23 cellular contexts compared by ENCODE assay signal in genomic region chr18:31104444-31104843, GRCh38. TPM values are rescaled to one million over a fixed set of nuclear protein-coding genes. Genes with fewer than 3 reads are reported as not detected.
DNase-seq lines count a peak whose midpoint lies in the region; ATAC-seq, FAIRE-seq and TF ChIP-seq lines count a peak whose summit lies in the region.
"Had no signal": no experiment of that assay in that cellular context is flagged by ENCODE, and none has a peak within 500 bp of the region (broad histone marks: within the 10 kb centered on the region; RNA-seq: fewer than 3 reads in every experiment).

No MANE protein-coding gene starts in this region.

- H3K9me3 ChIP-seq in HCT116 (ENCODE audit: control insufficient read depth in 1 of 2, insufficient read depth in 1 of 2, low read depth in 1 of 2, low read length in 2 of 2): no peaks in the 10 kb centered on the region
- no peaks in the 10 kb centered on the region for H3K9me3 ChIP-seq in K562 (replicated peaks; ENCODE audit: control insufficient read depth, insufficient read depth, low read depth, low read length)
- H3K9me3 ChIP-seq in neural cell (ENCODE audit: low read length): no peaks in the 10 kb centered on the region
- H3K9me3 ChIP-seq in mesenchymal stem cell (ENCODE audit: control insufficient read depth, low read length): no peaks in the 10 kb centered on the region
- H3K9me3 ChIP-seq: BE2C, HAP-1 had no signal

- in situ Hi-C loops in K562 (cut with MboI): no loop called here

- H3K9me2 ChIP-seq in HCT116 (ENCODE audit: insufficient read depth) (no peaks in the 10 kb centered on the region), neural cell (ENCODE audit: insufficient read depth, low read length) (no peaks in the 10 kb centered on the region)

- TF ChIP-seq EP300 in K562 (IDR thresholded peaks at IDR 0.05; ENCODE audit: low read length) (no peak), neural cell (conservative IDR thresholded peaks at IDR 0.05; ENCODE audit: poor library complexity, severe bottlenecking) (peak; percentile 97)

- BruUV-seq in HCT116 (replicated peaks; lab: Mats Ljungman, UMichigan): no TSS peak
- no TSS peak for BruUV-seq in K562 (replicated peaks; lab: Mats Ljungman, UMichigan)

- no peak for TF ChIP-seq CTCF in HCT116 (IDR thresholded peaks at IDR 0.05 in 2 of 3, conservative IDR thresholded peaks at IDR 0.05 in 1 of 3; ENCODE audit: borderline replicate concordance in 1 of 3, insufficient read depth in 1 of 3, low read depth in 2 of 3, low read length in 2 of 3)
- no peak for TF ChIP-seq CTCF in K562 (IDR thresholded peaks at IDR 0.05 in 2 of 3, conservative IDR thresholded peaks at IDR 0.05 in 1 of 3; ENCODE audit: insufficient read depth in 2 of 3, low read depth in 1 of 3, low read length in 3 of 3)
- no peak for TF ChIP-seq CTCF in foreskin keratinocyte (conservative IDR thresholded peaks at IDR 0.05)
- no peak for TF ChIP-seq CTCF in neural cell (IDR thresholded peaks at IDR 0.05; ENCODE audit: poor library complexity, severe bottlenecking)

- no peak for TF ChIP-seq POLR2A in HCT116 (IDR thresholded peaks at IDR 0.05; ENCODE audit: borderline replicate concordance, extremely low read depth, insufficient read depth, insufficient read length)
- TF ChIP-seq POLR2A in K562 (conservative IDR thresholded peaks at IDR 0.05): no peak

- RAD21 ChIA-PET in HCT116 (lab: Charles Lee; ENCODE audit: low non-redundant PET in 1 of 2, low total read pairs in 2 of 2, uncharacterized antibody in 2 of 2, unreplicated experiment in 2 of 2): no interaction called here

- no peaks in the 10 kb centered on the region for H3K27me3 ChIP-seq in HCT116 (ENCODE audit: insufficient read depth, low read length)
- H3K27me3 ChIP-seq in K562 (ENCODE audit: control insufficient read depth in 2 of 2, insufficient read depth in 2 of 2, low read length in 2 of 2): no peaks in the 10 kb centered on the region
- no peaks in the 10 kb centered on the region for H3K27me3 ChIP-seq in foreskin keratinocyte
- H3K27me3 ChIP-seq in neural cell (ENCODE audit: insufficient read depth, low read depth, low read length): no peaks in the 10 kb centered on the region
- H3K27me3 ChIP-seq in mesenchymal stem cell (ENCODE audit: control insufficient read depth in 1 of 2, insufficient read depth in 1 of 2, low read length in 2 of 2): peaks cover 0 to 29% of the 10 kb centered on the region in 2 experiments

- no peak overlapping the region for H2BK15ac ChIP-seq in mesenchymal stem cell (ENCODE audit: low read depth, poor library complexity, severe bottlenecking)

- no peaks in the 10 kb centered on the region for H3K9me1 ChIP-seq in K562 (ENCODE audit: control insufficient read depth, insufficient read depth, low read length)

- TF ChIP-seq RAD21 in HCT116 (IDR thresholded peaks at IDR 0.05; ENCODE audit: low read depth) (no peak), K562 (CRISPR knock-in tag; conservative IDR thresholded peaks at IDR 0.05 in 1 of 2, IDR thresholded peaks at IDR 0.05 in 1 of 2) (no peak), neural cell (conservative IDR thresholded peaks at IDR 0.05) (no peak)

- no peaks in the 10 kb centered on the region for H4K20me1 ChIP-seq in HCT116 (ENCODE audit: insufficient read depth)
- H4K20me1 ChIP-seq in K562 (replicated peaks; ENCODE audit: control insufficient read depth, insufficient read depth, low read length): no peaks in the 10 kb centered on the region
- no peaks in the 10 kb centered on the region for H4K20me1 ChIP-seq in neural cell (ENCODE audit: insufficient read depth)

- ATAC-seq in HCT116: no peak
- no peak for ATAC-seq in K562
- ATAC-seq in foreskin keratinocyte: no peak
- ATAC-seq in HG03196 (IDR thresholded peaks at IDR 0.05; ENCODE audit: unreplicated experiment): no peak
- ATAC-seq: CD8-positive, alpha-beta T cell; HepG2 had no signal

- no peak overlapping the region for H3K4me3 ChIP-seq in HCT116 (replicated peaks in 1 of 2; ENCODE audit: low read depth in 1 of 2, low read length in 2 of 2)
- H3K4me3 ChIP-seq in K562: no peak overlapping the region
- H3K4me3 ChIP-seq in neural cell (ENCODE audit: low read length): peak overlapping the region; percentile 49
- no peak overlapping the region for H3K4me3 ChIP-seq in mesenchymal stem cell (ENCODE audit: insufficient read depth in 1 of 2, low read depth in 1 of 2, low read length in 2 of 2)
- H3K4me3 ChIP-seq: HAP-1 had no signal

- H2BK12ac ChIP-seq in mesenchymal stem cell (ENCODE audit: low read length in 2 of 2): no peak overlapping the region

- H3K4me1 ChIP-seq in HCT116 (ENCODE audit: control insufficient read depth in 1 of 2, insufficient read depth in 2 of 2, low read length in 2 of 2) (peaks cover 18 to 44% of the 10 kb centered on the region in 2 experiments), K562 (replicated peaks in 1 of 2; ENCODE audit: control insufficient read depth in 2 of 2, insufficient read depth in 2 of 2, low read length in 2 of 2) (peaks cover 14 to 20% of the 10 kb centered on the region in 2 experiments), foreskin keratinocyte (peaks cover 23% of the 10 kb centered on the region), mesenchymal stem cell (ENCODE audit: control insufficient read depth, insufficient read depth, low read depth, low read length) (peaks cover 7% of the 10 kb centered on the region)
- H3K4me1 ChIP-seq: BE2C had no signal

- no peak overlapping the region for H3K23ac ChIP-seq in mesenchymal stem cell (ENCODE audit: low read length in 2 of 2)

- H3K9ac ChIP-seq in HCT116 (ENCODE audit: low read length) (no peak overlapping the region), K562 (ENCODE audit: insufficient read depth in 1 of 2, low read depth in 2 of 2, low read length in 2 of 2) (no peak overlapping the region), neural cell (ENCODE audit: low read length) (peak overlapping the region; percentile 57), mesenchymal stem cell (ENCODE audit: low read length) (no peak overlapping the region)

- no peak for FAIRE-seq in K562 (lab: Jason Lieb, UNC)
- FAIRE-seq: A204.1, D721Med, GM12892, HepG2, HTR-8/SVneo had no signal

- H3F3A ChIP-seq in neural cell (ENCODE audit: insufficient read depth, low read length, poor library complexity, severe bottlenecking): no peaks in the 10 kb centered on the region

- no peak overlapping the region for H4K91ac ChIP-seq in mesenchymal stem cell (ENCODE audit: low read length)

- H3K4me2 ChIP-seq in HCT116 (ENCODE audit: low read length) (peak overlapping the region; percentile 98; the same call in 1 of the 2 replicates), K562 (ENCODE audit: insufficient read depth, low read length) (no peak overlapping the region), neural cell (ENCODE audit: low read length) (peak overlapping the region; percentile 33), mesenchymal stem cell (ENCODE audit: low read length, poor library complexity, severe bottlenecking) (no peak overlapping the region)

- no peak overlapping the region for H4K8ac ChIP-seq in mesenchymal stem cell (ENCODE audit: low read length)

- no peak overlapping the region for H2AK5ac ChIP-seq in mesenchymal stem cell (ENCODE audit: low read length, severe bottlenecking)

- POLR2A ChIA-PET in HCT116 (lab: Charles Lee) (no interaction called here), K562 (lab: Yijun Ruan, JAX) (interaction anchor here (1.9 kb wide), 1 partner anchor 8 kb away, joined by 5 read pairs; no protein-coding TSS in a partner anchor)

- H2BK120ac ChIP-seq in mesenchymal stem cell (ENCODE audit: low read depth, low read length): no peak overlapping the region

- 43% methylated on average over 3 of the region's 3 CpGs for WGBS in K562 (ENCODE audit: insufficient coverage, low coverage, missing lambda C conversion rate)
- WGBS in mesenchymal stem cell: 87% methylated on average over 3 of the region's 3 CpGs

- H2BK5ac ChIP-seq in mesenchymal stem cell (ENCODE audit: low read depth, low read length, poor library complexity, severe bottlenecking): no peak overlapping the region

- H3K18ac ChIP-seq in mesenchymal stem cell (ENCODE audit: low read depth in 1 of 2, low read length in 2 of 2): no peak overlapping the region

- peaks cover 5% of the 10 kb centered on the region for H3K79me1 ChIP-seq in mesenchymal stem cell (replicated peaks; ENCODE audit: low read length, poor library complexity, severe bottlenecking)

- H3K4ac ChIP-seq in mesenchymal stem cell (ENCODE audit: low read depth in 1 of 2, low read length in 2 of 2): no peak overlapping the region

- CTCF ChIA-PET in HCT116 (lab: Charles Lee): no interaction called here
- CTCF ChIA-PET in K562 (lab: Yijun Ruan, JAX; ENCODE audit: low intra/inter-chr PET ratio): no interaction called here

- H3K27ac ChIP-seq in HCT116 (ENCODE audit: low read depth, low read length) (no peak overlapping the region), K562 (ENCODE audit: extremely low read depth, low read depth, low read length) (no peak overlapping the region), foreskin keratinocyte (peak overlapping the region; percentile 95), neural cell (ENCODE audit: low read length) (peak overlapping the region; percentile 83), mesenchymal stem cell (ENCODE audit: low read length, poor library complexity, severe bottlenecking) (no peak overlapping the region)
- H3K27ac ChIP-seq: C4-2B had no signal

- DNase-seq in HCT116 (ENCODE audit: low read depth, low spot score): no peak
- DNase-seq in K562 (ENCODE audit: extremely low read depth in 1 of 4, low spot score in 3 of 4): no peak
- DNase-seq in foreskin keratinocyte: no peak
- DNase-seq in epidermal melanocyte (ENCODE audit: insufficient read length, low spot score): no peak
- no peak for DNase-seq in mesenchymal stem cell
- DNase-seq in activated T-cell treated with anti-CD3 and anti-CD28 coated beads, Interleukin-2, amount 50 U/mL, for 1 hour: no peak
- DNase-seq: BE2C; CD8-positive, alpha-beta T cell; COR-L47; DMS153; DND-41; GDM1; GOT3; HFFc6 had no signal

- intact Hi-C loops in HCT116 (cut with micrococcal nuclease): loop anchor here (5.0 to 10.0 kb wide), 4 partner anchors 103 to 408 kb away; no protein-coding TSS in a partner anchor
- intact Hi-C loops in K562 (cut with micrococcal nuclease): loop anchor here (5.0 to 10.0 kb wide), 2 partner anchors 93 to 990 kb away; partner anchors contain the start of gene RNF138

- no peak overlapping the region for H2AFZ ChIP-seq in HCT116 (ENCODE audit: low read depth, low read length, poor library complexity, severe bottlenecking)
- peak overlapping the region; percentile 34; the same call in 1 of the 2 replicates for H2AFZ ChIP-seq in K562 (ENCODE audit: low read depth, low read length)
- peak overlapping the region; percentile 49 for H2AFZ ChIP-seq in neural cell (ENCODE audit: low read depth, low read length)
- no peak overlapping the region for H2AFZ ChIP-seq in mesenchymal stem cell (ENCODE audit: low read depth, low read length)

- peaks cover 15% of the 10 kb centered on the region for H3K79me2 ChIP-seq in HCT116 (ENCODE audit: insufficient read depth, low read length)
- peaks cover 21% of the 10 kb centered on the region for H3K79me2 ChIP-seq in K562 (ENCODE audit: control insufficient read depth, insufficient read depth, low read length)
- peaks cover 8% of the 10 kb centered on the region for H3K79me2 ChIP-seq in neural cell (replicated peaks; ENCODE audit: insufficient read depth, low read length)

- H3K14ac ChIP-seq in mesenchymal stem cell (ENCODE audit: low read length in 2 of 2): no peak overlapping the region

- H3K36me3 ChIP-seq in HCT116 (ENCODE audit: control insufficient read depth in 1 of 2, insufficient read depth in 2 of 2, low read length in 2 of 2) (no peaks in the 10 kb centered on the region), K562 (ENCODE audit: control insufficient read depth, insufficient read depth, low read length) (no peaks in the 10 kb centered on the region), neural cell (ENCODE audit: insufficient read depth, low read length) (no peaks in the 10 kb centered on the region), mesenchymal stem cell (ENCODE audit: control insufficient read depth in 1 of 2, insufficient read depth in 2 of 2, low read depth in 1 of 2, low read length in 2 of 2) (no peaks in the 10 kb centered on the region)
- H3K36me3 ChIP-seq: BE2C, HAP-1 had no signal

RNA-seq across cellular contexts. Expression of gene DSC2, which starts 2.2 kb away (rescaled TPM):
- 33.4 TPM for total RNA-seq in HCT116 (2021; ENCODE audit: unreplicated experiment)
- 11.7 and 12.5 TPM in 2 replicates for polyA plus RNA-seq in HCT116 (2012)
- 3.4 and 8.5 TPM in 2 replicates for total RNA-seq in K562 (2011; cell fraction: chromatin; rRNA removed; ENCODE audit: low replicate concordance)
- 3.5 and 4.7 TPM in 2 replicates for total RNA-seq in K562 (2011; cell fraction: nucleolus; rRNA removed)
- 7.4 and 9.4 TPM in 2 replicates for total RNA-seq in K562 (2011; cell fraction: nucleoplasm; rRNA removed)
- total RNA-seq in K562 (2014; rRNA removed): 4.4 and 5.4 TPM in 2 replicates
- total RNA-seq in K562 (2014; rRNA removed; fragmentation: Illumina TruSeq; extraction: Trizol): 14.2 and 14.9 TPM in 2 replicates
- total RNA-seq in K562 (2015; rRNA removed; fragmentation: Illumina TruSeq; extraction: Trizol): 14.7 and 15.3 TPM in 2 replicates
- 11.6 and 11.8 TPM in 2 replicates for total RNA-seq in K562 (2021)
- 3.8 and 4.5 TPM in 2 replicates for polyA plus RNA-seq in K562 (2011; rRNA removed)
- polyA plus RNA-seq in K562 (2011; cell fraction: cytosol; rRNA removed): 1.3 and 2.4 TPM in 2 replicates
- 2.3 and 3.6 TPM in 2 replicates for polyA plus RNA-seq in K562 (2011; cell fraction: nucleus; rRNA removed)
- polyA plus RNA-seq in K562 (2012): 7.3 and 10.1 TPM in 2 replicates
- 8.3 and 9.5 TPM in 2 replicates for polyA plus RNA-seq in K562 (2014; fragmentation: Illumina TruSeq; extraction: Trizol)
- 1 to 10 TPM; 5.0 to 6.4 TPM for polyA plus RNA-seq in K562 (2014; fragmentation: Nextera tagmentation; extraction: Ambion mirVana)
- polyA plus RNA-seq in K562 (2014; rRNA removed): 3.8 and 4.7 TPM in 2 replicates
- polyA minus RNA-seq in K562 (2011; rRNA and poly(A)+ RNA removed): 20.5 and 22.3 TPM in 2 replicates
- 8.1 and 9.2 TPM in 2 replicates for polyA minus RNA-seq in K562 (2011; cell fraction: cytosol; rRNA and poly(A)+ RNA removed)
- 2.3 and 5.7 TPM in 2 replicates for polyA minus RNA-seq in K562 (2011; cell fraction: nucleus; rRNA and poly(A)+ RNA removed)
- 31.4 and 31.5 TPM in 2 replicates for total RNA-seq in foreskin keratinocyte
- polyA plus RNA-seq in foreskin keratinocyte: 6.6 and 7.3 TPM in 2 replicates
- polyA plus RNA-seq in neural cell: 14.5 and 16.3 TPM in 2 replicates
- 12.7 and 15.2 TPM in 2 replicates for polyA minus RNA-seq in neural cell
- polyA plus RNA-seq in mesenchymal stem cell (2013, experiment 1 of 2): 1.5 TPM
- polyA plus RNA-seq in mesenchymal stem cell (2013, experiment 2 of 2): 1.5 TPM
- total RNA-seq: CD8-positive, alpha-beta T cell; HFFc6 had no signal

RNA-seq across cellular contexts. Expression of gene DSC1, which starts 58.2 kb away (rescaled TPM):
- total RNA-seq in HCT116 (2021; ENCODE audit: unreplicated experiment) (not detected), K562 (2014; rRNA removed) (0.04 and 0.05 TPM in 2 replicates), K562 (2014; rRNA removed; fragmentation: Illumina TruSeq; extraction: Trizol) (0.04 and 0.06 TPM in 2 replicates), K562 (2015; rRNA removed; fragmentation: Illumina TruSeq; extraction: Trizol) (not detected in 2 replicates), K562 (2021) (not detected in 2 replicates), foreskin keratinocyte (0.35 and 0.44 TPM in 2 replicates)
- 0.04 and 0.05 TPM in 2 replicates for polyA plus RNA-seq in HCT116 (2012)
- total RNA-seq in K562 (2011; cell fraction: chromatin; rRNA removed; ENCODE audit: low replicate concordance): not detected in 2 replicates
- total RNA-seq in K562 (2011; cell fraction: nucleolus; rRNA removed): not detected in 2 replicates
- not detected in 2 replicates for total RNA-seq in K562 (2011; cell fraction: nucleoplasm; rRNA removed)
- polyA plus RNA-seq in K562 (2011; rRNA removed) (0.01 TPM in 1 of 2 replicates, not detected in the other), K562 (2014; fragmentation: Illumina TruSeq; extraction: Trizol) (0.03 TPM in 1 of 2 replicates, not detected in the other), K562 (2014; fragmentation: Nextera tagmentation; extraction: Ambion mirVana) (under 1 TPM; 0.04 to 0.06 TPM), K562 (2014; rRNA removed) (0.07 TPM in 1 of 2 replicates, not detected in the other), foreskin keratinocyte (0.04 and 0.07 TPM in 2 replicates), neural cell (not detected in 2 replicates)
- not detected in 2 replicates for polyA plus RNA-seq in K562 (2011; cell fraction: cytosol; rRNA removed)
- not detected in 2 replicates for polyA plus RNA-seq in K562 (2011; cell fraction: nucleus; rRNA removed)
- 0.04 and 0.25 TPM in 2 replicates for polyA plus RNA-seq in K562 (2012)
- not detected in 2 replicates for polyA minus RNA-seq in K562 (2011; rRNA and poly(A)+ RNA removed)
- not detected in 2 replicates for polyA minus RNA-seq in K562 (2011; cell fraction: cytosol; rRNA and poly(A)+ RNA removed)
- polyA minus RNA-seq in K562 (2011; cell fraction: nucleus; rRNA and poly(A)+ RNA removed): not detected in 2 replicates
- polyA minus RNA-seq in neural cell: not detected in 2 replicates
- not detected for polyA plus RNA-seq in mesenchymal stem cell (2013, experiment 1 of 2)
- not detected for polyA plus RNA-seq in mesenchymal stem cell (2013, experiment 2 of 2)
- total RNA-seq: HepG2, HFFc6 had no signal
- polyA plus RNA-seq: HepG2 had no signal

Comparison
In these comparisons a context has a peak if more than half of its experiments do, and no peak if none do; other contexts are left out.
1. H2AFZ ChIP-seq: peak in K562 (single experiment) and neural cell (single experiment); none in HCT116 (single experiment) and mesenchymal stem cell (single experiment).
2. H3K27ac ChIP-seq: peak in foreskin keratinocyte (single experiment) and neural cell (single experiment); none in HCT116 (single experiment), K562 (single experiment) and mesenchymal stem cell (single experiment).
3. H3K4me2 ChIP-seq: peak in HCT116 (single experiment) and neural cell (single experiment); none in K562 (single experiment) and mesenchymal stem cell (single experiment).